8 cellular contexts compared by ENCODE assay signal in the genomic region with DNA sequence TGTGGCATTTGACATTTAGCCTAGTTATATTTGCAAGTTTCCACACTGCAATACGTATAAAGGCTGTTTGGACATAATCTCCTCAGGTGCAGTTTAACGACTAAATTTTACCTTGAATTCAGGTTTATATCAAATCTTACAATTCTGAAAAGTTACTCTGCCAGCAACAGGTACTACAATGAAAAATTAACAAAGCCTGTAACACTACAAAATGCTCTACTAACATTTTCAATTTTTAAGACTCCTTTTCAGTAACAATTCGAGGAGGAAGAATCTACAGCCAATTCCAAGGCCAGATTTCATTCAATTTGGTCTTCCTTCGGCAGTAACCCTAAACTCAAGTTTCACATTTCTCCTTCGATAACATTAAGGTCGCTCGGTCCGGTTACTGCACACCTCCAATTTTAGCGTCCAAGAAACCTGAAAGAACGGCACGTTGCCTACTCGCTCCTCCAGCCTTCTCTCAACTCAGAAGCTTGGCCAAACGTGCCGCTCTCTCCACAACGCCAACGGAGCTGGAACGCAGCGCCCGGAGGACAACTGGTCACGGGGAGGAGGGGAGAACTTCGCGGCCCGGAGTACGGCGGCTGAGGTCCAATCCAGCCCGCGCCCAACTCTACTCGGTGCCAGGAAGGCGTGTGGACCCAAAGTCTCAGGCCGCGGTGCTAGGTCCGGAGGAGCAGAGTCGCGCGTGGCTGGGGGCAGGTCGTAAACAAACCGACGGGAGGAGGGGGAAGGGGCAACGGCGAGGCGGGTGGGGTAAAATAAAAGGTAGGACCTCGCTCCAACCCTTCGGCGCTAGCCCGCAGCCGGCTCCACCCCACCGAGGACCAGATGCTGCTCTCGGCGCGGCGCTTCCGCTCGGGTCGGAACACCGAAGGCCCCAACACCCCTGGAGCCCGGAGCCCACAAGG. TPM values are rescaled to one million over a fixed set of nuclear protein-coding genes. Genes with fewer than 3 reads are reported as not detected.
DNase-seq lines count a peak whose midpoint lies in the region; ATAC-seq and TF ChIP-seq lines count a peak whose summit lies in the region.

No MANE protein-coding gene starts in this region.

- WGBS in right lobe of liver (ENCODE audit: insufficient coverage, low coverage, low lambda C conversion rate, missing lambda C conversion rate), result under 1% methylated on average over 27 of the region's 56 CpGs

- H3K27ac ChIP-seq in right lobe of liver, result peak overlapping the region; percentile 99 to 100 (median 100)

- no peaks in the 10 kb centered on the region for H3K36me3 Mint-ChIP-seq in IgD-negative memory B cell

- H3K4me1 Mint-ChIP-seq in IgD-negative memory B cell, result peaks cover 26 to 37% (median 32%) of the 10 kb centered on the region in 3 donors

- no peaks in the 10 kb centered on the region for H3K9me3 ChIP-seq in right lobe of liver

- peaks cover 0 to 11% (median 0%) of the 10 kb centered on the region in 4 donors for H3K4me1 ChIP-seq in right lobe of liver

- H3K9me3 Mint-ChIP-seq in IgD-negative memory B cell, result no peaks in the 10 kb centered on the region

- H3K27me3 ChIP-seq in right lobe of liver, result no peaks in the 10 kb centered on the region

- no peak for TF ChIP-seq CTCF in right lobe of liver (IDR thresholded peaks at IDR 0.05)

- no peaks in the 10 kb centered on the region for H3K27me3 Mint-ChIP-seq in IgD-negative memory B cell

- DNase-seq in ELR (ENCODE audit: low read depth) (peak; percentile 69), dermis blood vessel endothelial cell (peak; percentile 71), right lobe of liver (peak; percentile 76 to 93 (median 92)), NCI-H2171 (lab: John Stamatoyannopoulos, UW) (no peak)
- DNase-seq in activated CD4-positive, CD25-positive, alpha-beta regulatory T cell treated with anti-CD3 and anti-CD28 coated beads, Interleukin-2, amount 50 U/mL, for 16 hours (ENCODE audit: low read depth, low spot score), result peak; percentile 6
- peak in 2 of 3 experiments; percentile 3 to 25 for DNase-seq in stimulated activated CD4-positive, alpha-beta T cell treated with anti-CD3 and anti-CD28 coated beads, TNF-alpha, amount 100 ng/mL, for 24 hours (ENCODE audit: low read depth in 3 of 3)

- H3K36me3 ChIP-seq in right lobe of liver, result no peaks in the 10 kb centered on the region

- peak overlapping the region; percentile 54 to 97 (median 96) for H3K27ac Mint-ChIP-seq in IgD-negative memory B cell

- TF ChIP-seq POLR2A in right lobe of liver (IDR thresholded peaks at IDR 0.05), result no peak

- ATAC-seq in GM21619 (IDR thresholded peaks at IDR 0.05; ENCODE audit: unreplicated experiment) (peak; percentile 26), right lobe of liver (peak; percentile 57 to 74 (median 73))

- H3K4me3 Mint-ChIP-seq in IgD-negative memory B cell, result peak overlapping the region; percentile 61 to 98 (median 96)

- intact Hi-C loops in right lobe of liver (cut with DNase I), result loop anchor here in 1 of 2 donors (10.0 kb wide), 1 partner anchor 151 kb away; no protein-coding TSS in a partner anchor

- H3K4me3 ChIP-seq in right lobe of liver, result peak overlapping the region; percentile 88 to 92 (median 92)

RNA-seq across cellular contexts. Expression of gene FNIP1, which starts 0.7 kb away (rescaled TPM):
- 21.9 TPM for polyA plus RNA-seq in IgD-negative memory B cell
- 30.2 and 37.3 TPM in 2 replicates for total RNA-seq in dermis blood vessel endothelial cell
- total RNA-seq in right lobe of liver, result 10 to 100 TPM; 14.2 to 25.2 (median 20.9) TPM
